In genomic region chr11:126062679-126063509, GRCh38 we compare ENCODE assay signal across 8 cellular contexts. TPM values are rescaled to one million over a fixed set of nuclear protein-coding genes. Genes with fewer than 3 reads are reported as not detected.
A peak's percentile ranks its signal among the peaks of the same experiment; 100 is the strongest.
DNase-seq lines count a peak whose midpoint lies in the region; ATAC-seq and TF ChIP-seq lines count a peak whose summit lies in the region.

Gene CDON (minus strand): TSS chr11:126062866. CDS start chr11:126023476, 39,390 bp downstream.

- H3K9me3 ChIP-seq in HAP-1 (no peaks in the 10 kb centered on the region), RWPE2 (ENCODE audit: severe bottlenecking) (no peaks in the 10 kb centered on the region)

- H3K9me3 Mint-ChIP-seq in nephron progenitor cell, result peaks cover 9% of the 10 kb centered on the region

- H3K27ac ChIP-seq in RWPE2 (ENCODE audit: poor library complexity, severe bottlenecking), result peak within 1 kb of the TSS; percentile 30

- H3K27me3 ChIP-seq in HAP-1 (ENCODE audit: low read depth) (no peaks in the 10 kb centered on the region), RWPE2 (ENCODE audit: insufficient read depth, poor library complexity, severe bottlenecking) (no peaks in the 10 kb centered on the region)

- ATAC-seq in RWPE2 (ENCODE audit: low read depth), result peak; percentile 93
- ATAC-seq in stimulated activated naive CD8-positive, alpha-beta T cell treated with anti-CD3 and anti-CD28 coated beads, Interleukin-15, Interleukin-2, amounts not matched to agents 100 U/mL and 50 U/mL, for 24 hours, result peak; percentile 98

- H3K4me3 Mint-ChIP-seq in nephron progenitor cell, result peak within 1 kb of the TSS; percentile 93

- peaks cover 9% of the 10 kb centered on the region for H3K27me3 Mint-ChIP-seq in nephron progenitor cell (ENCODE audit: low read depth, poor library complexity)

- TF ChIP-seq CTCF in RWPE2 (IDR thresholded peaks at IDR 0.05; ENCODE audit: poor library complexity, severe bottlenecking) (no peak), fibroblast of the aortic adventitia (IDR thresholded peaks at IDR 0.05; ENCODE audit: insufficient read depth, low read length) (no peak), nephron progenitor cell (IDR thresholded peaks at IDR 0.05) (no peak)

- peak within 1 kb of the TSS; percentile 49 for H3K4me3 ChIP-seq in HAP-1
- peak within 1 kb of the TSS; percentile 39 for H3K4me3 ChIP-seq in RWPE2 (ENCODE audit: severe bottlenecking)
- H3K4me3 ChIP-seq in fibroblast of the aortic adventitia (ENCODE audit: low read depth, low read length), result peak within 1 kb of the TSS; percentile 79

- H3K4me1 ChIP-seq in HAP-1, result peaks cover 13% of the 10 kb centered on the region
- H3K4me1 ChIP-seq in RWPE2 (ENCODE audit: insufficient read depth, poor library complexity, severe bottlenecking), result peaks cover 4% of the 10 kb centered on the region

- peak within 1 kb of the TSS; percentile 100 for H3K27ac Mint-ChIP-seq in nephron progenitor cell

- no peaks in the 10 kb centered on the region for H3K36me3 ChIP-seq in HAP-1 (replicated peaks)
- no peaks in the 10 kb centered on the region for H3K36me3 ChIP-seq in RWPE2 (ENCODE audit: low read depth)

- peaks cover 7% of the 10 kb centered on the region for H3K36me3 Mint-ChIP-seq in nephron progenitor cell (ENCODE audit: low read depth)

- in situ Hi-C loops in HAP-1 (cut with MboI; ENCODE audit: low sequenced_read_pairs), result no loop called here

- DNase-seq in EL (peak; percentile 89), HAP-1 (ENCODE audit: low spot score in 2 of 2) (peak; percentile 90 to 95), M059J (ENCODE audit: low read depth) (peak; percentile 88), RWPE2 (ENCODE audit: low spot score) (peak; percentile 92), fibroblast of the aortic adventitia (ENCODE audit: low read depth) (peak; percentile 93), nephron progenitor cell (peak; percentile 96)
- DNase-seq in activated effector memory CD4-positive, alpha-beta T cell treated with Interleukin-2 at 50 U/mL for 16 hours, result peak; percentile 86
- DNase-seq in stimulated activated naive CD8-positive, alpha-beta T cell treated with anti-CD3 and anti-CD28 coated beads, Interleukin-15, Interleukin-2, amounts not matched to agents 100 U/mL and 50 U/mL, for 24 hours, result peak; percentile 92

- H3K4me1 Mint-ChIP-seq in nephron progenitor cell, result peaks cover 41% of the 10 kb centered on the region

RNA-seq across cellular contexts. Expression of gene CDON, which starts in this region (rescaled TPM):
- total RNA-seq in M059J (2014; rRNA removed; shearing (Covaris generic)), result 8.1 and 24.2 TPM in 2 replicates
- total RNA-seq in fibroblast of the aortic adventitia (ENCODE audit: low replicate concordance), result 54.4 and 66.6 TPM in 2 replicates

Comparison
In these comparisons a context has a peak if more than half of its experiments do, and no peak if none do; other contexts are left out.
1. Peak in every context shown above with its lines: DNase-seq, ATAC-seq, H3K4me3 ChIP-seq and H3K27ac ChIP-seq.